Comparison of ENCODE assay signal across 11 cellular contexts in genomic region chr10:11573497-11573896, GRCh38. TPM values are rescaled to one million over a fixed set of nuclear protein-coding genes. Genes with fewer than 3 reads are reported as not detected.
A peak's percentile ranks its signal among the peaks of the same experiment; 100 is the strongest.
DNase-seq lines count a peak whose midpoint lies in the region; ATAC-seq and TF ChIP-seq lines count a peak whose summit lies in the region.
"Had no signal": no experiment of that assay in that cellular context is flagged by ENCODE, and none has a peak within 500 bp of the region (broad histone marks: within the 10 kb centered on the region; RNA-seq: fewer than 3 reads in every experiment).

No MANE protein-coding gene starts in this region.

- TF ChIP-seq CTCF in AG10803 (conservative IDR thresholded peaks at IDR 0.05; ENCODE audit: low read length) (no peak), fibroblast of the aortic adventitia (IDR thresholded peaks at IDR 0.05; ENCODE audit: insufficient read depth, low read length) (no peak), Calu3 (IDR thresholded peaks at IDR 0.05; ENCODE audit: unreplicated experiment) (no peak), testis (IDR thresholded peaks at IDR 0.05) (no peak)

- WGBS in testis, 2 donors = 50 to 56% methylated on average over 3 of the region's 3 CpGs

- no peaks in the 10 kb centered on the region for H3K27me3 Mint-ChIP-seq in Calu3 (ENCODE audit: unreplicated experiment)

- intact Hi-C loops in Calu3 (cut with micrococcal nuclease; ENCODE audit: unreplicated experiment) = no loop called here
- intact Hi-C loops in testis (cut with DNase I; ENCODE audit: low total_unique reads) = no loop called here

- H3K4me3 ChIP-seq in AG10803 (ENCODE audit: low read length) (peak overlapping the region; percentile 33), fibroblast of the aortic adventitia (ENCODE audit: low read depth, low read length) (no peak overlapping the region), testis (no peak overlapping the region)

- TF ChIP-seq POLR2A in testis (IDR thresholded peaks at IDR 0.05) = no peak

- no peaks in the 10 kb centered on the region for H3K36me3 ChIP-seq in testis (ENCODE audit: low read depth, missing control alignments)
- H3K36me3 ChIP-seq: heart left ventricle had no signal

- CTCF ChIA-PET in Calu3 (lab: Charles Lee) = no interaction called here

- no peak overlapping the region for H3K4me3 Mint-ChIP-seq in Calu3 (ENCODE audit: low read depth, unreplicated experiment)

- no peaks in the 10 kb centered on the region for H3K36me3 Mint-ChIP-seq in Calu3 (ENCODE audit: insufficient read depth, unreplicated experiment)

- in situ Hi-C loops in KBM-7 (cut with MboI; ENCODE audit: low pct_unique_long_range_greater_than_20kb, low sequenced_read_pairs) = no loop called here

- H3K27me3 ChIP-seq in testis = no peaks in the 10 kb centered on the region
- H3K27me3 ChIP-seq: heart left ventricle had no signal

- H3K9me3 Mint-ChIP-seq in Calu3 (ENCODE audit: low read depth, unreplicated experiment) = no peaks in the 10 kb centered on the region

- no TSS peak for BruUV-seq in Calu3 (replicated peaks; lab: Mats Ljungman, UMichigan)

- peak; percentile 58 for ATAC-seq in GM21381 (IDR thresholded peaks at IDR 0.05; ENCODE audit: unreplicated experiment)

- no peaks in the 10 kb centered on the region for H3K9me3 ChIP-seq in testis

- no peak overlapping the region for H3K27ac Mint-ChIP-seq in Calu3 (ENCODE audit: unreplicated experiment)

- H3K27ac ChIP-seq in testis = no peak overlapping the region
- H3K27ac ChIP-seq: heart left ventricle, KMS-11 had no signal

- H3K4me1 ChIP-seq in testis = no peaks in the 10 kb centered on the region

- H3K4me1 Mint-ChIP-seq in Calu3 (ENCODE audit: low read depth, unreplicated experiment) = peaks cover 45% of the 10 kb centered on the region

- DNase-seq in AG10803 (ENCODE audit: low read depth) (peak; percentile 62), KBM-7 (peak; percentile 71), fibroblast of the aortic adventitia (ENCODE audit: low read depth) (peak; percentile 66), Calu3 (no peak), testis (no peak), COR-L47 (lab: John Stamatoyannopoulos, UW) (no peak)
- no peak for DNase-seq in stimulated activated naive CD4-positive, alpha-beta T cell treated with Interleukin-2 at 50 U/mL for 16 hours (lab: John Stamatoyannopoulos, UW)
- DNase-seq: DMS153, heart left ventricle had no signal

RNA-seq across cellular contexts. Expression of gene USP6NL, which starts 38.0 kb away (rescaled TPM):
- total RNA-seq in fibroblast of the aortic adventitia (ENCODE audit: low replicate concordance) = 8.3 and 15.2 TPM in 2 replicates
- total RNA-seq in Calu3 (2022) = 25.3 and 27.5 TPM in 2 replicates
- 10 to 100 TPM; 50.4 to 56.1 TPM for total RNA-seq in testis
- 64.9 TPM for polyA plus RNA-seq in testis (ENCODE audit: insufficient read depth, low read depth, low replicate concordance)

Comparison
In these comparisons a context has a peak if more than half of its experiments do, and no peak if none do; other contexts are left out.
1. DNase-seq: peak in AG10803 (single experiment), KBM-7 (single experiment) and fibroblast of the aortic adventitia (single experiment); none in Calu3 (single experiment), testis (single experiment), COR-L47 (single experiment) and stimulated activated naive CD4-positive, alpha-beta T cell treated with Interleukin-2 at 50 U/mL for 16 hours (single experiment).